Comparison of ENCODE assay signal across 8 cellular contexts in the genomic region with DNA sequence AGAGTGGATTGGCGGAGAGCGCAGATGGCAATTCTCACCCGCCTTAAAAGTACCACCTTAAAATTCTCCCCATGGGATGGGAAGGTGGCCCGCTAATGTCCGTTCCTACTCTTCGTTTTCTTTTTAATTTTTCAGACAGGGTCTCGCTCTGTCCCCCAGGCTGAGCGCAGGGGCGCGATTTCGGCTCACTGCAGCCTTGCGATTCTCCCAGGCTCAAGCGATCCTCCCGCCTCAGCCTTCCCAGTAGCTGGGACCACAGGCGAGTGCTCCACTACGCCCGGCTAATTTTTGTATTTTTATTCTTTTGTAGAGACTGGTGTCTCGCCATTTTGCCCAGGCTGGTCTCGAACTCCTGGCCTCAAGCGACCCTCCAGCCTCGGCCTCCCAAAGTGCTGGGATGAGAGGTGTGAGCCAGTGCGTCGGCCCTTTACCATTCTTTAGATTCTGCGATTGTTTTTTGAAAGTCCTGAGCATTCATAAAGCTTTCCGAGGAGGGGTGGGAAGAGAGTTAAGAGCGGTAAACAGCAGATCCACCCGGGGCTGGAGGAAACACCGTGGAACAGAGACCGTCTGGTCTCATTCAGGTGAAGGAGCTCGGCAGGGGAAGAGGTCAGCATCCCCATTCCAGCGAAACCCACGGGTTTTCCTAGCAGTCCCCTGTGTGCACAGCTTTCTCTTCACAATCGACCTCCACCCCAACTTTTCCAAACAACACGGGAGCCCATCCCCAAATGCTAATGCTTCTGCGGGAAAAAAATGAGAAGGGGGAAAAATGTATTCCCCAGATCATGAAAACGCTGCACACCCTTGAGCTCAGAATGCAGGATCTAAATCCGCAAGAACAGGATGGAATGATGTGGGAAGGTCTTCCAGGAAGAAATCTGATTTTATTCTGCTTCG.
DNase-seq lines count a peak whose midpoint lies in the region; ATAC-seq, FAIRE-seq and TF ChIP-seq lines count a peak whose summit lies in the region.

No MANE protein-coding gene starts in this region.

- intact Hi-C loops in HepG2 (cut with micrococcal nuclease; ENCODE audit: unreplicated experiment): loop anchor here (5.0 kb wide), 1 partner anchor 1613 kb away; a partner anchor contains a TSS

- CTCF ChIA-PET in SK-N-SH (lab: Yijun Ruan, JAX) (interaction anchor here (0.9 to 3.6 kb wide), 12 partner anchors 13 to 740 kb away, joined by 3 to 26 read pairs (median 4); no protein-coding TSS in a partner anchor), HepG2 (lab: Yijun Ruan, JAX; ENCODE audit: low intra/inter-chr PET ratio, low total read pairs) (no interaction called here)

- H3K4me1 Mint-ChIP-seq in activated naive CD8-positive, alpha-beta T cell treated with anti-CD3 and anti-CD28 coated beads, Interleukin-2, amount 10 ng/mL, durations not matched to agents 7 days and 5 days: peaks cover 9% of the 10 kb centered on the region

- H3K36me3 ChIP-seq in SK-N-SH (replicated peaks in 1 of 2; ENCODE audit: control insufficient read depth in 1 of 2, insufficient read depth in 2 of 2, low read length in 1 of 2): no peaks in the 10 kb centered on the region
- no peaks in the 10 kb centered on the region for H3K36me3 ChIP-seq in HepG2 (replicated peaks in 1 of 2; ENCODE audit: control insufficient read depth in 1 of 2, insufficient read depth in 2 of 2, low read length in 2 of 2)
- no peaks in the 10 kb centered on the region for H3K36me3 ChIP-seq in suprapubic skin

- no peak for TF ChIP-seq RAD21 in SK-N-SH (IDR thresholded peaks at IDR 0.05; ENCODE audit: low read length)
- no peak for TF ChIP-seq RAD21 in HepG2 (CRISPR knock-in tag; IDR thresholded peaks at IDR 0.05)

- H3K9ac ChIP-seq in SK-N-SH (no peak overlapping the region), HepG2 (ENCODE audit: insufficient read depth, low read depth, low read length) (no peak overlapping the region)

- peaks cover 0 to 3% of the 10 kb centered on the region in 2 experiments; a peak in 1 of 4 replicates for H3K4me1 ChIP-seq in SK-N-SH (ENCODE audit: control insufficient read depth in 1 of 2, insufficient read depth in 2 of 2, low read depth in 1 of 2, low read length in 1 of 2)
- H3K4me1 ChIP-seq in HepG2 (ENCODE audit: insufficient read depth, low read length): no peaks in the 10 kb centered on the region
- peaks cover 26% of the 10 kb centered on the region for H3K4me1 ChIP-seq in suprapubic skin

- no TSS peak for BruUV-seq in HepG2 (replicated peaks; lab: Mats Ljungman, UMichigan)

- H3K27me3 Mint-ChIP-seq in activated naive CD8-positive, alpha-beta T cell treated with anti-CD3 and anti-CD28 coated beads, Interleukin-2, amount 10 ng/mL, durations not matched to agents 7 days and 5 days: peaks cover 73% of the 10 kb centered on the region

- DNase-seq in SK-N-SH (peak; percentile 28), HepG2 (ENCODE audit: low spot score) (no peak), suprapubic skin (ENCODE audit: low spot score in 2 of 2) (no peak), NCI-H1436 treated with DMSO at 0.1 percent for 48 hours (lab: John Stamatoyannopoulos, UW) (no peak), NCI-H1930 (lab: John Stamatoyannopoulos, UW) (no peak), NCI-H1694 treated with DMSO at 0.1 percent for 48 hours (lab: John Stamatoyannopoulos, UW) (no peak)
- DNase-seq in activated naive CD8-positive, alpha-beta T cell treated with anti-CD3 and anti-CD28 coated beads, Interleukin-2, amount 10 ng/mL, durations not matched to agents 7 days and 5 days: no peak

- H4K20me1 ChIP-seq in SK-N-SH (ENCODE audit: insufficient read depth) (no peaks in the 10 kb centered on the region), HepG2 (ENCODE audit: insufficient read depth, low read length) (no peaks in the 10 kb centered on the region; the same call in 1 of the 2 replicates)

- 46% methylated on average over 38 of the region's 38 CpGs for WGBS in SK-N-SH (ENCODE audit: low lambda C conversion rate)
- whole genome bisulfite sequencing in HepG2 (ENCODE audit: low lambda C conversion rate): 43% methylated on average over 38 of the region's 38 CpGs
- WGBS in suprapubic skin: 14% methylated on average over 38 of the region's 38 CpGs

- FAIRE-seq in HepG2 (lab: Jason Lieb, UNC): no peak

- TF ChIP-seq EP300 in SK-N-SH (IDR thresholded peaks at IDR 0.05; ENCODE audit: borderline replicate concordance in 1 of 2, low read depth in 1 of 2, low read length in 1 of 2) (no peak), HepG2 (IDR thresholded peaks at IDR 0.05; ENCODE audit: low read depth in 2 of 2, low read length in 2 of 2) (no peak), HepG2 (CRISPR knock-in tag; IDR thresholded peaks at IDR 0.05; ENCODE audit: borderline replicate concordance) (no peak), suprapubic skin (IDR thresholded peaks at IDR 0.05) (no peak)

- no peak overlapping the region for H3K27ac Mint-ChIP-seq in activated naive CD8-positive, alpha-beta T cell treated with anti-CD3 and anti-CD28 coated beads, Interleukin-2, amount 10 ng/mL, durations not matched to agents 7 days and 5 days

- peaks cover 41% of the 10 kb centered on the region for H3K27me3 ChIP-seq in SK-N-SH (ENCODE audit: insufficient read depth)
- peaks cover 3 to 43% of the 10 kb centered on the region in 2 experiments for H3K27me3 ChIP-seq in HepG2 (ENCODE audit: control insufficient read depth in 1 of 2, insufficient read depth in 2 of 2, low read length in 2 of 2)
- H3K27me3 ChIP-seq in suprapubic skin: peaks cover 59% of the 10 kb centered on the region

- H3K4me3 Mint-ChIP-seq in activated naive CD8-positive, alpha-beta T cell treated with anti-CD3 and anti-CD28 coated beads, Interleukin-2, amount 10 ng/mL, durations not matched to agents 7 days and 5 days: peak overlapping the region; percentile 65

- POLR2A ChIA-PET in SK-N-SH (lab: Yijun Ruan, JAX): no interaction called here
- POLR2A ChIA-PET in activated naive CD8-positive, alpha-beta T cell treated with anti-CD3 and anti-CD28 coated beads, Interleukin-2, amount 10 ng/mL, durations not matched to agents 7 days and 5 days (lab: Charles Lee): interaction anchor here (1.0 kb wide), 1 partner anchor 110 kb away, joined by 3 read pairs; no protein-coding TSS in a partner anchor
- POLR2A ChIA-PET in HepG2 (lab: Yijun Ruan, JAX): no interaction called here

- no peaks in the 10 kb centered on the region for H3F3A ChIP-seq in SK-N-SH (replicated peaks; ENCODE audit: insufficient read depth)

- no peaks in the 10 kb centered on the region for H3K36me3 Mint-ChIP-seq in activated naive CD8-positive, alpha-beta T cell treated with anti-CD3 and anti-CD28 coated beads, Interleukin-2, amount 10 ng/mL, durations not matched to agents 7 days and 5 days

- H3K9me3 ChIP-seq in SK-N-SH: no peaks in the 10 kb centered on the region
- H3K9me3 ChIP-seq in HepG2 (ENCODE audit: low read length): no peaks in the 10 kb centered on the region
- no peaks in the 10 kb centered on the region for H3K9me3 ChIP-seq in suprapubic skin

- H2AFZ ChIP-seq in SK-N-SH (ENCODE audit: low read depth) (no peak overlapping the region), HepG2 (ENCODE audit: low read length) (no peak overlapping the region)

- in situ Hi-C loops in HepG2 (cut with HindIII; ENCODE audit: extremely low pct_ligation_motif_present, low pct_unique_long_range_greater_than_20kb): no loop called here

- no peak overlapping the region for H3K4me2 ChIP-seq in SK-N-SH
- H3K4me2 ChIP-seq in HepG2 (ENCODE audit: low read depth, low read length): peak overlapping the region; percentile 58

- H3K79me2 ChIP-seq in SK-N-SH (ENCODE audit: insufficient read depth) (no peaks in the 10 kb centered on the region), HepG2 (ENCODE audit: insufficient read depth, low read length) (no peaks in the 10 kb centered on the region)

- H3K27ac ChIP-seq in SK-N-SH (ENCODE audit: low read depth in 2 of 2, low read length in 1 of 2) (no peak overlapping the region), HepG2 (ENCODE audit: extremely low read length, insufficient read depth, low read length) (no peak overlapping the region), suprapubic skin (no peak overlapping the region)

- no peak for TF ChIP-seq CTCF in SK-N-SH (IDR thresholded peaks at IDR 0.05)
- TF ChIP-seq CTCF in HepG2 (CRISPR knock-in tag; IDR thresholded peaks at IDR 0.05): no peak
- no peak for TF ChIP-seq CTCF in suprapubic skin (IDR thresholded peaks at IDR 0.05)

- ATAC-seq in SK-N-SH treated with all-trans-retinoic acid at 6 μM for 48 hours: no peak
- ATAC-seq in activated naive CD8-positive, alpha-beta T cell treated with anti-CD3 and anti-CD28 coated beads, Interleukin-2, amount 10 ng/mL, durations not matched to agents 7 days and 5 days (ENCODE audit: low read depth): no peak
- ATAC-seq in HepG2: no peak

- H3K9me3 Mint-ChIP-seq in activated naive CD8-positive, alpha-beta T cell treated with anti-CD3 and anti-CD28 coated beads, Interleukin-2, amount 10 ng/mL, durations not matched to agents 7 days and 5 days: no peaks in the 10 kb centered on the region

- peak overlapping the region in 1 of 2 experiments; percentile 37; a peak in 1 of 4 replicates for H3K4me3 ChIP-seq in SK-N-SH (ENCODE audit: low read depth in 2 of 2, low read length in 1 of 2)
- H3K4me3 ChIP-seq in HepG2 (replicated peaks in 1 of 3; ENCODE audit: insufficient read depth in 1 of 3, low read depth in 2 of 3, low read length in 3 of 3): peak overlapping the region; percentile 4 to 50 (median 28); a peak in 1 of 6 replicates
- H3K4me3 ChIP-seq in suprapubic skin: peak overlapping the region; percentile 56

- H3K9me2 ChIP-seq in SK-N-SH: no peaks in the 10 kb centered on the region

- TF ChIP-seq POLR2A in HepG2 (IDR thresholded peaks at IDR 0.05; ENCODE audit: insufficient read depth in 1 of 2, low read depth in 2 of 2, low read length in 2 of 2): no peak
- no peak for TF ChIP-seq POLR2A in suprapubic skin (IDR thresholded peaks at IDR 0.05)

TF ChIP-seq in SK-N-SH treated with all-trans-retinoic acid at 6 μM for 48 hours, 23 proteins besides CTCF, POLR2A, EP300 and RAD21 (continues in another document):
- TF ChIP-seq ISL1 (CRISPR knock-in tag; IDR thresholded peaks at IDR 0.05): no peak

TF ChIP-seq in HepG2, 621 proteins besides CTCF, POLR2A, EP300 and RAD21 (continues in another document):
- TF ChIP-seq ZNF878 (CRISPR knock-in tag; IDR thresholded peaks at IDR 0.05) (no peak), NR1H2 (CRISPR knock-in tag; IDR thresholded peaks at IDR 0.05; ENCODE audit: borderline replicate concordance, low read depth) (no peak)
- TF ChIP-seq, protein P1, sequence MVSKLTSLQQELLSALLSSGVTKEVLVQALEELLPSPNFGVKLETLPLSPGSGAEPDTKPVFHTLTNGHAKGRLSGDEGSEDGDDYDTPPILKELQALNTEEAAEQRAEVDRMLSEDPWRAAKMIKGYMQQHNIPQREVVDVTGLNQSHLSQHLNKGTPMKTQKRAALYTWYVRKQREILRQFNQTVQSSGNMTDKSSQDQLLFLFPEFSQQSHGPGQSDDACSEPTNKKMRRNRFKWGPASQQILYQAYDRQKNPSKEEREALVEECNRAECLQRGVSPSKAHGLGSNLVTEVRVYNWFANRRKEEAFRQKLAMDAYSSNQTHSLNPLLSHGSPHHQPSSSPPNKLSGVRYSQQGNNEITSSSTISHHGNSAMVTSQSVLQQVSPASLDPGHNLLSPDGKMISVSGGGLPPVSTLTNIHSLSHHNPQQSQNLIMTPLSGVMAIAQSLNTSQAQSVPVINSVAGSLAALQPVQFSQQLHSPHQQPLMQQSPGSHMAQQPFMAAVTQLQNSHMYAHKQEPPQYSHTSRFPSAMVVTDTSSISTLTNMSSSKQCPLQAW (CRISPR knock-in tag; IDR thresholded peaks at IDR 0.05): no peak
